11 cellular contexts compared by ENCODE assay signal in the genomic region with DNA sequence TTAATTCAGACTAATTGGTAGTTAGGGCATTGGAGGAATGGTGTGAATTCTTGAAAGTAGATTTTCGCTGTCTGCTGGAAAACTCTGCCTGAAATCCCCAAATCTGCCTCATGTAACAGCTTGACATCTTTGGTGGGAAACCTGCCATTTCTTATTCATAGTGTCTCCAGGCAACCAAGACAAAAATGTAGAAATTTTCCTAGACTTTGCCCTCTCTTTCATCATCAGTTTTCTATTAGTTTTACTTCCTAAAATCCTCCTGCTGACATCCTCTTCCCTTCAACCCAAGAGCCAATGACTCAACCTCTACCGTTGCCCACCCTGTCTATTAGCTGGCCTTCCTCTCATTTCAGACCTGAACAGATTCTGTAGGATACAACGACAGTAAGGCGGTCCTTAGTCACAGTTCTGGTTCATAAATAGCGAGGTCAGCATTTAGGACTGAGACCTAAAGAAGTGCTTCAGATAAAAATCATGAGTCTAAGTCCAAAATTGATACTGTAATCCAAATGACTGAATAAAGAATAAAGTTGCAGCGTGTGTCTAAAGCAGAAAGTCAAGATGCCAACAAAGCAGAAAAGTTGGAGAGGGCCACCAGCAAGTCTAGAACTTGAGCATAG.
DNase-seq lines count a peak whose midpoint lies in the region; ATAC-seq and TF ChIP-seq lines count a peak whose summit lies in the region.
"Had no signal": no experiment of that assay in that cellular context is flagged by ENCODE, and none has a peak within 500 bp of the region (broad histone marks: within the 10 kb centered on the region; RNA-seq: fewer than 3 reads in every experiment).

No MANE protein-coding gene starts in this region.

- H3K4me2 ChIP-seq in GM23248 (ENCODE audit: unreplicated experiment): peak overlapping the region; percentile 46

- in situ Hi-C loops in GM23248 (cut with MboI): no loop called here

- peaks cover 18% of the 10 kb centered on the region for H3F3A ChIP-seq in GM23248 (ENCODE audit: insufficient read depth)

- H3K27me3 ChIP-seq in GM23248 (replicated peaks; ENCODE audit: insufficient read depth): no peaks in the 10 kb centered on the region
- H3K27me3 ChIP-seq in BE2C: no peaks in the 10 kb centered on the region

- H3K79me2 ChIP-seq in GM23248 (ENCODE audit: insufficient read depth): no peaks in the 10 kb centered on the region

- H4K20me1 ChIP-seq in GM23248 (ENCODE audit: insufficient read depth): no peaks in the 10 kb centered on the region

- intact Hi-C loops in left cardiac atrium (cut with DNase I): no loop called here

- 36% methylated on average over 6 of the region's 6 CpGs for WGBS in GM23248 (ENCODE audit: low coverage in 1 of 2, low lambda C conversion rate in 2 of 2, missing lambda C conversion rate in 2 of 2), 2 experiments

- no peaks in the 10 kb centered on the region for H3K9me2 ChIP-seq in GM23248 (ENCODE audit: insufficient read depth)

- peak; percentile 83 for DNase-seq in GM23248
- peak; percentile 4 for DNase-seq in SKM-1 (lab: John Stamatoyannopoulos, UW; ENCODE audit: unreplicated experiment)
- DNase-seq in left cardiac atrium: no peak
- DNase-seq in superior temporal gyrus (ENCODE audit: extremely low spot score): peak; percentile 54
- no peak for DNase-seq in BE2C
- DNase-seq: hypothalamus, NCI-H510A treated with DMSO at 0.1 percent for 48 hours, small intestine had no signal

- H3K27ac ChIP-seq in GM23248: peak overlapping the region; percentile 65

- peaks cover 38% of the 10 kb centered on the region for H3K4me1 ChIP-seq in GM23248 (ENCODE audit: insufficient read depth)
- H3K4me1 ChIP-seq in BE2C: no peaks in the 10 kb centered on the region

- peak overlapping the region; percentile 62 for H3K9ac ChIP-seq in GM23248

- H3K9me3 ChIP-seq in GM23248 (ENCODE audit: low read depth) (no peaks in the 10 kb centered on the region), BE2C (no peaks in the 10 kb centered on the region)

- H3K36me3 ChIP-seq in GM23248 (ENCODE audit: low read depth) (no peaks in the 10 kb centered on the region), BE2C (no peaks in the 10 kb centered on the region)

- no peak for TF ChIP-seq CTCF in BE2C (IDR thresholded peaks at IDR 0.05; ENCODE audit: low read depth, low read length)

- peak overlapping the region; percentile 72 for H2AFZ ChIP-seq in GM23248

- H3K4me3 ChIP-seq in GM23248: peak overlapping the region; percentile 11; the same call in 1 of the 2 replicates
- H3K4me3 ChIP-seq in BE2C (ENCODE audit: low read depth, low read length): no peak overlapping the region

- ATAC-seq in left cardiac atrium: peak; percentile 68 to 88
- ATAC-seq in HG02623 (IDR thresholded peaks at IDR 0.05; ENCODE audit: unreplicated experiment): no peak
- no peak for ATAC-seq in GM21786 (IDR thresholded peaks at IDR 0.05; ENCODE audit: unreplicated experiment)
- ATAC-seq: activated T-helper 17 cell treated with anti-CD3 and anti-CD28 coated beads, Interleukin-2, amount 50 U/mL, for 72 hours had no signal

Comparison
In these comparisons a context has a peak if more than half of its experiments do, and no peak if none do; other contexts are left out.
1. DNase-seq: peak in GM23248 (single experiment), SKM-1 (single experiment) and superior temporal gyrus (single experiment); none in left cardiac atrium (single experiment) and BE2C (single experiment).
2. ATAC-seq: peak in left cardiac atrium (2 of 2); none in HG02623 (single experiment) and GM21786 (single experiment).